ENCODE assay signal across 22 cellular contexts in the genomic region with DNA sequence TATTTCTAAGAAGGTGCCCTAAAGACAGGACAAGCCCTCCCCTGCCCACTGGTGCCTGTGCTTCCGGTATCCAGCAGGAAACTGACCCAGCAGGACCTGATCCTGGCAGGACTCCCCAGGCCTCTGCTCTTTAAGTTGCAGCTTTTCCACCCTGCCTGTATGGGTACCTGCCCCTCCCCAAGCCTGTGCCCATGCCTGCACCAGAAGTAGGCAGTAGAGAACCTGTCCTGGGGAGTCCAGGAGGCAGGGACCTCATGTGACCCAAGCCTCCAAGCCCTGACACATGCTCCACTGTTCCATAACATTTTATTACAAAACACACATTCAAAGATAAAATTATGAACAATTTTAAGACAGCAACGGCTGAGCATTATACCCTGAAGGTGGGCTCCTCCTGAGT.
"Had no signal": no experiment of that assay in that cellular context is flagged by ENCODE, and none has a peak within 500 bp of the region (broad histone marks: within the 10 kb centered on the region; RNA-seq: fewer than 3 reads in every experiment).

No MANE protein-coding gene starts in this region.

- H3K27me3 Mint-ChIP-seq: activated CD4-positive, alpha-beta T cell treated with anti-CD3 and anti-CD28 coated beads for 36 hours; T-cell had no signal

- DNase-seq: activated CD4-positive, alpha-beta T cell treated with anti-CD3 and anti-CD28 coated beads for 36 hours; activated CD4-positive, alpha-beta T cell treated with anti-CD3 and anti-CD28 coated beads, Interleukin-2, amount 50 U/mL, for 4 hours; activated gamma-delta T cell treated with Interleukin-2 at 50 U/mL for 16 hours; activated naive CD4-positive, alpha-beta T cell treated with anti-CD3 and anti-CD28 coated beads, Interleukin-2, amount 50 U/mL, for 16 hours; activated naive CD8-positive, alpha-beta T cell treated with anti-CD3 and anti-CD28 coated beads, Interleukin-2, amount 10 ng/mL, durations not matched to agents 7 days and 5 days; activated T-cell treated with anti-CD3 and anti-CD28 coated beads, Interleukin-2, amount 50 U/mL, for 72 hours; anterior cingulate cortex; caudate nucleus; Karpas-422; NCI-H1105 treated with DMSO at 0.1 percent for 48 hours; NCI-H1436 treated with DMSO at 0.1 percent for 48 hours; NCI-H187; NCI-H2081; NCI-H446; NCI-H524; PC-3; SHP77 treated with DMSO at 0.1 percent for 48 hours; T-cell had no signal

- ATAC-seq: activated CD4-positive, alpha-beta T cell treated with anti-CD3 and anti-CD28 coated beads for 36 hours; activated T-cell treated with anti-CD3 and anti-CD28 coated beads, Interleukin-2, amount 50 U/mL, for 72 hours; K562; PC-3; T-cell had no signal

- H3K9me3 ChIP-seq: adrenal gland, breast epithelium had no signal

- H3K9me3 Mint-ChIP-seq: activated naive CD8-positive, alpha-beta T cell treated with anti-CD3 and anti-CD28 coated beads, Interleukin-2, amount 10 ng/mL, durations not matched to agents 7 days and 5 days; activated T-cell treated with anti-CD3 and anti-CD28 coated beads, Interleukin-2, amount 50 U/mL, for 72 hours; activated T-helper 2 cell treated with anti-CD3 and anti-CD28 coated beads, Interferon-gamma antibody, Interleukin-2, Interleukin-4, amounts not matched to agents 10 μg/mL and 5 μg/mL and 100 μg/mL, durations not matched to agents 14 hours and 24 hours and 36 hours; T-cell had no signal

- H3K4me3 Mint-ChIP-seq: activated CD4-positive, alpha-beta T cell treated with anti-CD3 and anti-CD28 coated beads for 36 hours; activated naive CD8-positive, alpha-beta T cell treated with anti-CD3 and anti-CD28 coated beads, Interleukin-2, amount 10 ng/mL, durations not matched to agents 7 days and 5 days; activated T-cell treated with anti-CD3 and anti-CD28 coated beads, Interleukin-2, amount 50 U/mL, for 72 hours; T-cell had no signal

- H3K27ac Mint-ChIP-seq: activated CD4-positive, alpha-beta T cell treated with anti-CD3 and anti-CD28 coated beads for 36 hours; activated naive CD8-positive, alpha-beta T cell treated with anti-CD3 and anti-CD28 coated beads, Interleukin-2, amount 10 ng/mL, durations not matched to agents 7 days and 5 days; activated T-cell treated with anti-CD3 and anti-CD28 coated beads, Interleukin-2, amount 50 U/mL, for 72 hours; activated T-helper 2 cell treated with anti-CD3 and anti-CD28 coated beads, Interferon-gamma antibody, Interleukin-2, Interleukin-4, amounts not matched to agents 10 μg/mL and 5 μg/mL and 100 μg/mL, durations not matched to agents 14 hours and 24 hours and 36 hours had no signal
